9 cellular contexts compared by ENCODE assay signal in genomic region chr9:137877510-137878122, GRCh38. TPM values are rescaled to one million over a fixed set of nuclear protein-coding genes. Genes with fewer than 3 reads are reported as not detected.
DNase-seq lines count a peak whose midpoint lies in the region; ATAC-seq, FAIRE-seq and TF ChIP-seq lines count a peak whose summit lies in the region.
"Not testable (repeated sequence)": the region's sequence is repeated elsewhere in the genome, so short reads cannot be mapped to it uniquely, and the experiment has no call there.
"Had no signal": no experiment of that assay in that cellular context is flagged by ENCODE, and none has a peak within 500 bp of the region (broad histone marks: within the 10 kb centered on the region; RNA-seq: fewer than 3 reads in every experiment).

Gene CACNA1B (plus strand): TSS chr9:137877782. CDS start chr9:137877934, 152 bp downstream.

- RAD21 ChIA-PET in GM12878 (lab: Charles Lee; ENCODE audit: unreplicated experiment), result not testable (repeated sequence)

- TF ChIP-seq RAD21 in GM12878 (IDR thresholded peaks at IDR 0.05; ENCODE audit: insufficient read depth, low read depth, low read length), result not testable (repeated sequence)

- H3K4me3 ChIP-seq in RWPE2 (ENCODE audit: severe bottlenecking), result peak within 1 kb of the TSS; percentile 21
- H3K4me3 ChIP-seq in GM12878, result not testable (repeated sequence)
- H3K4me3 ChIP-seq in esophagus (ENCODE audit: low read depth in 1 of 2, low read length in 2 of 2), result peak within 1 kb of the TSS; percentile 20 to 34
- H3K4me3 ChIP-seq in iPS-18c (ENCODE audit: insufficient read depth, low read depth, low read length), result peak within 1 kb of the TSS; percentile 63
- peak within 1 kb of the TSS; percentile 56 for H3K4me3 ChIP-seq in neuron (ENCODE audit: low read length)

- not testable (repeated sequence) for FAIRE-seq in D721Med (lab: Jason Lieb, UNC); GM12878 (lab: Jason Lieb, UNC)

- not testable (repeated sequence) for H2AFZ ChIP-seq in GM12878 (ENCODE audit: control insufficient read depth, low read depth, low read length); neuron (ENCODE audit: low read depth, low read length)

- not testable (repeated sequence) for BruUV-seq in GM12878 (replicated peaks; lab: Mats Ljungman, UMichigan)

- in situ Hi-C loops in GM12878 (cut with MboI), result not testable (repeated sequence)

- H3K79me2 ChIP-seq in GM12878 (ENCODE audit: control insufficient read depth, insufficient read depth, low read length), result not testable (repeated sequence)

- H3K4me2 ChIP-seq in GM12878 (ENCODE audit: control insufficient read depth, insufficient read depth), result peak within 1 kb of the TSS; percentile 25; the same call in 1 of the 2 replicates

- H3K4me1 ChIP-seq in RWPE2 (ENCODE audit: insufficient read depth, poor library complexity, severe bottlenecking); GM12878 (ENCODE audit: control insufficient read depth, insufficient read depth, low read length); esophagus (ENCODE audit: control insufficient read depth in 2 of 2, insufficient read depth in 2 of 2, low read length in 1 of 2); neuron (ENCODE audit: insufficient read depth, low read length): not testable (repeated sequence)

- H4K20me1 ChIP-seq in GM12878 (ENCODE audit: control insufficient read depth, insufficient read depth), result not testable (repeated sequence)

- ATAC-seq in RWPE2 (ENCODE audit: low read depth), result peak; percentile 24; the same call in 2 of the 3 replicates
- ATAC-seq in GM12878, result not testable (repeated sequence)

- intact Hi-C loops in GM12878 (cut with micrococcal nuclease; ENCODE audit: unreplicated experiment), result not testable (repeated sequence)

- not testable (repeated sequence) for H3K9me3 ChIP-seq in RWPE2 (ENCODE audit: severe bottlenecking); GM12878 (replicated peaks; ENCODE audit: control insufficient read depth, insufficient read depth, low read length); iPS-18c (ENCODE audit: control insufficient read depth, insufficient read depth, low read length); neuron (ENCODE audit: low read length)
- H3K9me3 ChIP-seq in esophagus (ENCODE audit: control insufficient read depth in 2 of 2, insufficient read depth in 1 of 2, low read depth in 1 of 2, low read length in 1 of 2), result peaks cover 0 to 12% of the 10 kb centered on the region in 2 donors

- not testable (repeated sequence) for TF ChIP-seq EP300 in GM12878 (IDR thresholded peaks at IDR 0.05; ENCODE audit: borderline replicate concordance in 1 of 2, control insufficient read depth in 1 of 2, low read depth in 2 of 2, low read length in 2 of 2)

- not testable (repeated sequence) for TF ChIP-seq POLR2A in GM12878 (IDR thresholded peaks at IDR 0.05; ENCODE audit: low read depth, low read length)

- TF ChIP-seq CTCF in D721Med (IDR thresholded peaks at IDR 0.05; ENCODE audit: insufficient read depth, missing control alignments); RWPE2 (IDR thresholded peaks at IDR 0.05; ENCODE audit: poor library complexity, severe bottlenecking); GM12878 (IDR thresholded peaks at IDR 0.05 in 2 of 3, conservative IDR thresholded peaks at IDR 0.05 in 1 of 3; ENCODE audit: control insufficient read depth in 2 of 3, extremely low read depth in 1 of 3, insufficient read depth in 1 of 3, low read depth in 3 of 3, low read length in 3 of 3): not testable (repeated sequence)

- SMC1A ChIA-PET in GM12878 (lab: Charles Lee; ENCODE audit: uncharacterized antibody, unreplicated experiment), result not testable (repeated sequence)

- not testable (repeated sequence) for H3K9ac ChIP-seq in GM12878 (ENCODE audit: control insufficient read depth, insufficient read depth, low read length)

- H3K27me3 ChIP-seq in RWPE2 (ENCODE audit: insufficient read depth, poor library complexity, severe bottlenecking) (peaks cover 19% of the 10 kb centered on the region), esophagus (ENCODE audit: control insufficient read depth in 1 of 2, insufficient read depth in 2 of 2, low read length in 2 of 2) (peaks cover 0 to 14% of the 10 kb centered on the region in 2 donors), neuron (ENCODE audit: insufficient read depth, low read length) (peaks cover 25% of the 10 kb centered on the region)
- not testable (repeated sequence) for H3K27me3 ChIP-seq in GM12878 (replicated peaks in 1 of 2; ENCODE audit: control insufficient read depth in 2 of 2, insufficient read depth in 2 of 2, low read length in 1 of 2)

- H3K36me3 ChIP-seq in RWPE2 (ENCODE audit: low read depth); GM12878 (ENCODE audit: control insufficient read depth in 2 of 2, insufficient read depth in 2 of 2, low read length in 1 of 2); esophagus (ENCODE audit: control insufficient read depth in 2 of 2, insufficient read depth in 2 of 2, low read length in 1 of 2); neuron (ENCODE audit: insufficient read depth, low read length): not testable (repeated sequence)

- not testable (repeated sequence) for H3K27ac ChIP-seq in RWPE2 (ENCODE audit: poor library complexity, severe bottlenecking); GM12878 (ENCODE audit: control insufficient read depth, insufficient read depth); esophagus (ENCODE audit: low read depth in 2 of 2, low read length in 1 of 2); temporal lobe (ENCODE audit: low read depth, low read length)

- CTCF ChIA-PET in GM12878 (lab: Yijun Ruan, JAX), result not testable (repeated sequence)

- POLR2A ChIA-PET in GM12878 (lab: Charles Lee), result not testable (repeated sequence)

- 51% methylated on average over 11 of the region's 95 CpGs for WGBS in GM12878 (ENCODE audit: insufficient coverage, insufficient replicate concordance, low lambda C conversion rate, missing lambda C conversion rate)
- WGBS in esophagus, 2 donors, result 7 to 12% methylated on average over 33 to 94 of the region's 95 CpGs

- DNase-seq in D721Med (ENCODE audit: insufficient read length, low spot score) (peak; percentile 73), NCI-H1436 (lab: John Stamatoyannopoulos, UW) (peak; percentile 45)
- not testable (repeated sequence) for DNase-seq in RWPE2 (ENCODE audit: low spot score); GM12878 (ENCODE audit: low read depth, low spot score)

TF ChIP-seq in GM12878, 131 proteins besides CTCF, POLR2A, EP300 and RAD21:
- TF ChIP-seq USF1 (IDR thresholded peaks at IDR 0.05; ENCODE audit: borderline replicate concordance, extremely low read length, insufficient read depth, low read depth, low read length), result peak; percentile 43

RNA-seq across cellular contexts. Expression of gene CACNA1B, which starts in this region (rescaled TPM):
- 0.10 and 0.15 TPM in 2 replicates for total RNA-seq in GM12878 (2013; cell fraction: nucleolus; rRNA removed)
- total RNA-seq in GM12878 (2014; rRNA removed), result not detected in 2 replicates
- not detected in 2 replicates for total RNA-seq in GM12878 (2014; rRNA removed; fragmentation: Illumina TruSeq; extraction: Trizol)
- 0.03 TPM in 1 of 2 replicates, not detected in the other for total RNA-seq in GM12878 (2021)
- 0.05 TPM for polyA plus RNA-seq in GM12878 (2011; ENCODE audit: low read depth)
- 0.01 TPM in 1 of 2 replicates, not detected in the other for polyA plus RNA-seq in GM12878 (2011; rRNA removed)
- polyA plus RNA-seq in GM12878 (2011; cell fraction: cytosol; rRNA removed), result 0.01 and 0.02 TPM in 2 replicates
- 0.06 and 0.09 TPM in 2 replicates for polyA plus RNA-seq in GM12878 (2011; cell fraction: nucleus; rRNA removed)
- polyA plus RNA-seq in GM12878 (2012), result 0.03 and 0.11 TPM in 2 replicates
- polyA plus RNA-seq in GM12878 (2014; fragmentation: Illumina TruSeq; extraction: Trizol), result 0.01 TPM in 1 of 2 replicates, not detected in the other
- polyA plus RNA-seq in GM12878 (2014; fragmentation: Nextera tagmentation; extraction: Ambion mirVana), result not detected
- 0.01 TPM in 2 replicates for polyA plus RNA-seq in GM12878 (2014; rRNA removed)
- not detected for polyA plus RNA-seq in GM12878 (2016; fragmentation: Nextera tagmentation; extraction: Ambion mirVana)
- 0.07 TPM in 1 of 2 replicates, not detected in the other for polyA minus RNA-seq in GM12878 (2011; rRNA and poly(A)+ RNA removed)
- not detected in 2 replicates for polyA minus RNA-seq in GM12878 (2011; cell fraction: cytosol; rRNA and poly(A)+ RNA removed)
- under 0.01 and 0.10 TPM in 2 replicates for polyA minus RNA-seq in GM12878 (2011; cell fraction: nucleus; rRNA and poly(A)+ RNA removed)
- polyA plus RNA-seq in esophagus, result under 1 TPM; under 0.01 TPM
- 30.2 TPM for total RNA-seq in temporal lobe
- total RNA-seq: naive thymus-derived CD8-positive, alpha-beta T cell had no signal
- polyA plus RNA-seq: naive thymus-derived CD8-positive, alpha-beta T cell had no signal

Comparison
In these comparisons a context has a peak if more than half of its experiments do, and no peak if none do; other contexts are left out.
1. RNA of gene CACNA1B (total RNA-seq): 30.2 TPM in temporal lobe (single experiment); 0.03 to 0.15 TPM in GM12878; every median in the first group is over 10 times any median in the second.